Comparison of ENCODE assay signal across 20 cellular contexts in the genomic region with DNA sequence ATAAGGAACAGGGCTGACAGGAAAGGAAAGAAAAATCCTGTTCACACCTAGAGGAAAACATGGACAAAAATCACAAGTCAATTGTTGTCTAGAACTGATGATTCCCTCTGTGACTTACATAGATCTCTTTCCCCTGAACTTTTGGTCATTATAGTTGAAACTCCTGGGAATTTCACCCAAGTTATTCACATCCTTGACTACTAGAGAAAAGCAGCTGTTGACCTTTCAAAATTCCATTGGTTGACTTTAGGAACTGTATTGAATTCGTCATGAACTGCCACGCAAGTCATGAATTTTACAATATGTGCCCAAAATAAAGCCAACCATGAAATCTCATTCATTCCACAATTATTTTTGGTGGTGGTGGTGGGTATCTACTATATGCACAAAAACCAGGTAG.
"Had no signal": no experiment of that assay in that cellular context is flagged by ENCODE, and none has a peak within 500 bp of the region (broad histone marks: within the 10 kb centered on the region; RNA-seq: fewer than 3 reads in every experiment).

No MANE protein-coding gene starts in this region.

- H3K36me3 ChIP-seq: left lung, right atrium auricular region, uterus had no signal

- DNase-seq: activated CD4-positive, alpha-beta T cell treated with anti-CD3 and anti-CD28 coated beads, Interleukin-2, amount 50 U/mL, for 1 hour; activated CD8-positive, alpha-beta memory T cell treated with anti-CD3 and anti-CD28 coated beads for 24 hours; anterior cingulate cortex; dorsolateral prefrontal cortex; hippocampal formation; left lung; mammary epithelial cell; mucosa of descending colon; natural killer cell; small intestine; stimulated activated CD4-positive, alpha-beta T cell treated with anti-CD3 and anti-CD28 coated beads, Interleukin-4, amount 100 ng/mL, for 24 hours; stimulated activated naive CD4-positive, alpha-beta T cell; substantia nigra; uterus had no signal

- H3K4me3 ChIP-seq: dorsolateral prefrontal cortex, left lung, mucosa of descending colon, right atrium auricular region, tibial nerve, uterus had no signal

- H3K9me3 ChIP-seq: left lung, mucosa of descending colon, right atrium auricular region, tibial nerve, uterus had no signal

- H3K27ac ChIP-seq: dorsolateral prefrontal cortex, right atrium auricular region, tibial nerve, uterus had no signal

- H3K27me3 ChIP-seq: dorsolateral prefrontal cortex, left lung, right atrium auricular region, tibial nerve, uterus had no signal

- FAIRE-seq: bronchial epithelial cell, endometrium, keratinocyte, small intestine had no signal

- ATAC-seq: esophagus mucosa, left lung, mucosa of descending colon, natural killer cell had no signal
